In genomic region chr5:129306725-129307124, GRCh38 we compare ENCODE assay signal across 28 cellular contexts.
"Had no signal": no experiment of that assay in that cellular context is flagged by ENCODE, and none has a peak within 500 bp of the region (broad histone marks: within the 10 kb centered on the region; RNA-seq: fewer than 3 reads in every experiment).

No MANE protein-coding gene starts in this region.

- H3K4me3 ChIP-seq: pancreas, psoas muscle, skin epidermis, smooth muscle cell, spleen, suprapubic skin, testis, tibial artery, transverse colon, upper lobe of right lung, uterus had no signal

- H3K9me3 ChIP-seq: pancreas, testis, upper lobe of right lung had no signal

- H3K27ac ChIP-seq: neutrophil, pancreas, psoas muscle, skin epidermis, spleen, suprapubic skin, testis, tibial artery, transverse colon, upper lobe of right lung, uterus had no signal

- H3K27me3 ChIP-seq: neutrophil, pancreas, spleen, suprapubic skin, testis, tibial artery, transverse colon, upper lobe of right lung, uterus had no signal

- H3K4me1 ChIP-seq: pancreas, psoas muscle, spleen, suprapubic skin, testis, tibial artery, transverse colon, upper lobe of right lung, uterus had no signal

- ATAC-seq: naive thymus-derived CD8-positive, alpha-beta T cell; natural killer cell treated with Interleukin-12 subunit alpha and Interleukin-12 subunit beta and Interleukin-15 and Interleukin-18, amount 100 ng/mL, for 72 hours; pancreas; psoas muscle; right cardiac atrium; sciatic nerve; stimulated activated memory B cell treated with anti-CD40 and anti-IgM and Interleukin-4, amounts not matched to agents 10 μg/mL and 1 μg/mL and 100 μg/mL, for 72 hours; stimulated activated naive CD8-positive, alpha-beta T cell treated with anti-CD3 and anti-CD28 coated beads, Interleukin-15, amount 100 ng/mL, for 72 hours; stimulated activated naive CD8-positive, alpha-beta T cell treated with anti-CD3 and anti-CD28 coated beads, Interleukin-15, Interleukin-2, amounts not matched to agents 100 U/mL and 50 U/mL, for 24 hours; upper lobe of right lung had no signal

- H3K36me3 ChIP-seq: neutrophil, pancreas, spleen, suprapubic skin, tibial artery, transverse colon, upper lobe of right lung, uterus had no signal

- FAIRE-seq: pancreas had no signal

- DNase-seq: naive thymus-derived CD8-positive, alpha-beta T cell; nephron progenitor cell; nucleus accumbens; psoas muscle; right cardiac atrium; spleen; stimulated activated CD4-positive, alpha-beta T cell treated with anti-CD3 and anti-CD28 coated beads, Interleukin-12 subunit alpha, Interleukin-12 subunit beta, amount 100 ng/mL, for 4 hours; stimulated activated CD4-positive, alpha-beta T cell treated with anti-CD3 and anti-CD28 coated beads, Interleukin-1b, Interleukin-23, amount 100 ng/mL, for 48 hours; stimulated activated CD4-positive, alpha-beta T cell treated with anti-CD3 and anti-CD28 coated beads, Interleukin-4, amount 100 ng/mL, for 1 hour; stimulated activated CD4-positive, alpha-beta T cell treated with anti-CD3 and anti-CD28 coated beads, Interleukin-4, amount 100 ng/mL, for 4 hours; stimulated activated CD8-positive, alpha-beta memory T cell treated with anti-CD3 and anti-CD28 coated beads, Interleukin-4, amount 100 ng/mL, for 48 hours; stimulated activated naive CD4-positive, alpha-beta T cell; stimulated activated naive CD8-positive, alpha-beta T cell treated with anti-CD3 and anti-CD28 coated beads, Interleukin-15, amount 100 ng/mL, for 72 hours; stimulated activated naive CD8-positive, alpha-beta T cell treated with anti-CD3 and anti-CD28 coated beads, Interleukin-15, Interleukin-2, amounts not matched to agents 100 U/mL and 50 U/mL, for 24 hours; substantia nigra; testis; tibial artery; transverse colon; upper lobe of right lung; uterus had no signal
